Comparison of ENCODE assay signal across 10 cellular contexts in the genomic region with DNA sequence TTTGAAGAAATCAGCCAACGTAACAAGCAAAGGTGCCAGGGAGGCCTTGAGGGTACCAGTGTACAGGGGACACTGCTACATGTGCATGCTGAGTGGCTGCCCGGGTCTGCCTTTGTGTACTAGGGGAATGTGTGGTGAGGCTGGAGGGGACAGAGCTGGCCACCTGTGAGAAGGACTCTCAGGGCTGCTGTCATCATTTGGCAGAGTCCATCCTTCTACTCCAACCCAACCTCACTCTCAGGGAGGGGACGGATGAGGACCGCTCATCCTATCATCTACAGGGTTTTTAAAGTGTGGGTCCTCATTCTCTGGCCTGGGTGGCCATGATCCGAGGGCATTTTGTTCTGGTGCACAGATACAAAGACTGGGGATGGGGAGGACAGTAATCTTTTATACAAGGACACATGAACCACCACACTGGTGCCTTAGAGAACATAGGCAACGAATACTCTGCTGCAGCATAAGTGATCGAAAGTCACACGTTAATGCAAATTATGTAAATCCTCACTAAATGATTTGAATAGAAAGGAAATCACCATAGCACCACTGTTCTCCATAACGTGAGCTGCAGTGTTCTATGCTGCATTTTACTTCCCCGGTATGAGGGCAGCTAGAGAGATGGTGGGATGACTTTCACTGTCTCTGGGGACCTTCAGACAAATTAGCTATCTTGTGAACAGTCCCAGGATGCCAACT.
DNase-seq lines count a peak whose midpoint lies in the region; ATAC-seq and TF ChIP-seq lines count a peak whose summit lies in the region.
"Had no signal": no experiment of that assay in that cellular context is flagged by ENCODE, and none has a peak within 500 bp of the region (broad histone marks: within the 10 kb centered on the region; RNA-seq: fewer than 3 reads in every experiment).

No MANE protein-coding gene starts in this region.

- H3K18ac ChIP-seq in mesendoderm (ENCODE audit: low read length), result no peak overlapping the region

- H2BK120ac ChIP-seq in mesendoderm (ENCODE audit: low read depth, low read length), result no peak overlapping the region

- H2BK5ac ChIP-seq in mesendoderm (ENCODE audit: low read length), result no peak overlapping the region

- no peaks in the 10 kb centered on the region for H3K9me3 Mint-ChIP-seq in mesothelial cell of epicardium

- no peak overlapping the region for H3K9ac ChIP-seq in mesendoderm (ENCODE audit: low read length)

- H3K23ac ChIP-seq in mesendoderm (ENCODE audit: low read length), result no peak overlapping the region

- no peak for DNase-seq in activated CD4-positive, CD25-positive, alpha-beta regulatory T cell (lab: John Stamatoyannopoulos, UW)
- DNase-seq in NCI-H526 treated with DMSO at 0.1 percent for 48 hours (lab: John Stamatoyannopoulos, UW), result peak; percentile 97
- DNase-seq in mesendoderm, result no peak
- no peak for DNase-seq in mesothelial cell of epicardium (ENCODE audit: low spot score in 2 of 2, unreplicated experiment in 2 of 2)
- no peak for DNase-seq in COLO829 (ENCODE audit: low spot score)
- DNase-seq: activated CD4-positive, CD25-positive, alpha-beta regulatory T cell treated with anti-CD3 and anti-CD28 coated beads, Interleukin-2, amount 50 U/mL, for 72 hours had no signal

- no peak overlapping the region for H3K27ac Mint-ChIP-seq in mesothelial cell of epicardium

- H3K79me2 ChIP-seq in mesendoderm (ENCODE audit: control insufficient read depth, insufficient read depth, low read length), result no peaks in the 10 kb centered on the region

- no peaks in the 10 kb centered on the region for H3K27me3 ChIP-seq in mesendoderm (ENCODE audit: insufficient read depth, low read length, poor library complexity)

- H3K4me2 ChIP-seq in mesendoderm (ENCODE audit: low read length), result no peak overlapping the region

- no peak overlapping the region for H3K4me3 Mint-ChIP-seq in mesothelial cell of epicardium

- no peak overlapping the region for H4K8ac ChIP-seq in mesendoderm (ENCODE audit: low read depth, low read length)

- peak overlapping the region in 15 of 21 experiments; percentile 4 to 83 (median 56) for H3K27ac ChIP-seq in skin epidermis
- no peak overlapping the region for H3K27ac ChIP-seq in mesendoderm (ENCODE audit: low read depth, low read length)
- H3K27ac ChIP-seq: 22Rv1 had no signal

- H3K4me3 ChIP-seq in skin epidermis (no peak overlapping the region), mesendoderm (ENCODE audit: low read length) (no peak overlapping the region)

- no peaks in the 10 kb centered on the region for H3K79me1 ChIP-seq in mesendoderm (ENCODE audit: low read length)

- no peaks in the 10 kb centered on the region for H3K36me3 Mint-ChIP-seq in mesothelial cell of epicardium

- H3K4me1 Mint-ChIP-seq in mesothelial cell of epicardium, result peaks cover 25% of the 10 kb centered on the region

- ATAC-seq in activated CD4-positive, CD25-positive, alpha-beta regulatory T cell treated with anti-CD3 and anti-CD28 coated beads, Interleukin-2, amount 50 U/mL, for 24 hours, result peak; percentile 22 to 25
- ATAC-seq in HG02610 (IDR thresholded peaks at IDR 0.05; ENCODE audit: unreplicated experiment), result peak; percentile 69

- H2AK5ac ChIP-seq in mesendoderm (ENCODE audit: low read length), result no peak overlapping the region

- H3K27me3 Mint-ChIP-seq in mesothelial cell of epicardium (ENCODE audit: low read depth), result no peaks in the 10 kb centered on the region

- no peak overlapping the region for H4K5ac ChIP-seq in mesendoderm (ENCODE audit: low read length)

- no CpG with 5 or more reads among the region's 10 CpGs for WGBS in mesendoderm (ENCODE audit: extremely low coverage, insufficient coverage, low lambda C conversion rate)

- no peak overlapping the region for H3K4ac ChIP-seq in mesendoderm (ENCODE audit: low read depth, low read length)

- no peak overlapping the region for H3K56ac ChIP-seq in mesendoderm (ENCODE audit: low read length)

- TF ChIP-seq CTCF in mesothelial cell of epicardium (IDR thresholded peaks at IDR 0.05; ENCODE audit: unreplicated experiment), result no peak

- H3K36me3 ChIP-seq in mesendoderm (ENCODE audit: control insufficient read depth, insufficient read depth, low read length), result no peaks in the 10 kb centered on the region

- H2BK15ac ChIP-seq in mesendoderm (replicated peaks; ENCODE audit: low read depth), result no peak overlapping the region

- peaks cover 3% of the 10 kb centered on the region for H3K4me1 ChIP-seq in mesendoderm (ENCODE audit: control insufficient read depth, low read depth, low read length)
